Comparison of ENCODE assay signal across 32 cellular contexts in the genomic region with DNA sequence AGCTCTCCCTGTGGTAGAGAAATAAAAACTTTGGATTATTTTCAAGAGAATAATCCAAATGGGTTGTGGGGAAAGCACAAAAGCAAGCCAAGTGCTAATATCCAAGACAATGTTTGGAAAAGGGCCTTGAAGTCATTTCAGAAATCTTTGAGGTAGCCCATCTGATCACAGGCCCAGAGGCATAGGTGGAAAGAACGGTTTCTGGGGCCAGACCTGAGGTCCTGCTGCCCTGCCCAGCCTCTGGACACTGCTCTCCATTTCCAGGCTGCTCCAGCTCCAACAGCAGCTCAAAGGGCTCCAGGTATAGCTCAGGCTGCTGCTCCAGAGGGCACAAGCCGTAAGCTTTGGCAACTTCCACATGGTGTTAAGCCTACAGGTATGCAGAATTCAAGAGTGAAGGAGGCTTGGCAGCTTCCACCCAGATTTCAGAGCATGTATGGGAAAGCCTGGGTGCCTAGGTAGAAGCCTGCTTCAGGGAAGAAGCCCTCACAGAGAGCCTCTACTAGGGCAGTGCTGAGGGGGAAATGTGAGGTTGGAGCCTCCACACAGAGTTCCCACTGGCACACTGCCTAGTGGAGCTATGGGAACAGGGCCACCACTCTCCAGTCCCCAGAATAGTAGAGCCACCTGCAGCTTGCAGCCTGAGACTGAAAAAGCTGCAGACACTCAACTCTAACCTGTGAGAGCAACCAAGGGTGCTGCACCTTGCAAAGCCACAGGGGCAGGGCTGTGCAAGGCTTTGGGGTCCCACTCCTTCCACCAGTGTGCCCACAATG.
"Had no signal": no experiment of that assay in that cellular context is flagged by ENCODE, and none has a peak within 500 bp of the region (broad histone marks: within the 10 kb centered on the region; RNA-seq: fewer than 3 reads in every experiment).

No MANE protein-coding gene starts in this region.

- H3K36me3 ChIP-seq: WERI-Rb-1 had no signal

- DNase-seq: activated CD4-positive, alpha-beta memory T cell treated with anti-CD3 and anti-CD28 coated beads, Interleukin-2, amount 10 ng/mL, durations not matched to agents 7 days and 5 days; activated CD4-positive, alpha-beta T cell treated with anti-CD3 and anti-CD28 coated beads for 1 hour; activated CD4-positive, alpha-beta T cell treated with anti-CD3 and anti-CD28 coated beads for 48 hours; activated CD4-positive, CD25-positive, alpha-beta regulatory T cell; activated CD8-positive, alpha-beta memory T cell treated with anti-CD3 and anti-CD28 coated beads for 24 hours; activated CD8-positive, alpha-beta memory T cell treated with anti-CD3 and anti-CD28 coated beads, Interleukin-2, amount 10 ng/mL, durations not matched to agents 7 days and 5 days; activated CD8-positive, alpha-beta memory T cell treated with anti-CD3 and anti-CD28 coated beads, Interleukin-2, amount 50 U/mL, for 48 hours; activated effector memory CD4-positive, alpha-beta T cell treated with Interleukin-2 at 50 U/mL for 16 hours; activated naive CD4-positive, alpha-beta T cell treated with anti-CD3 and anti-CD28 coated beads, Interleukin-2, amount 10 ng/mL, durations not matched to agents 7 days and 5 days; activated naive CD8-positive, alpha-beta T cell treated with anti-CD3 and anti-CD28 coated beads, Interleukin-2, amount 50 U/mL, for 24 hours; activated T-cell treated with anti-CD3 and anti-CD28 coated beads, Interleukin-2, amount 50 U/mL, for 48 hours; anterior cingulate cortex; central memory CD4-positive, alpha-beta T cell; Karpas-422; KBM-7; NCI-H1105; NCI-H1417 treated with DMSO at 0.1 percent for 48 hours; NCI-H1694; NCI-H1930; NCI-H2107; NCI-H2171; NCI-H2227 treated with DMSO at 0.1 percent for 48 hours; NCI-H446; NCI-H510A treated with DMSO at 0.1 percent for 48 hours; NCI-H526 treated with DMSO at 0.1 percent for 48 hours; NCI-H774; SW 1271; T-helper 1 cell; T-helper 2 cell; T-helper 9 cell; WERI-Rb-1 had no signal

- ATAC-seq: activated CD8-positive, alpha-beta memory T cell treated with anti-CD3 and anti-CD28 coated beads, Interleukin-2, amount 10 ng/mL, durations not matched to agents 7 days and 5 days; activated naive CD8-positive, alpha-beta T cell treated with anti-CD3 and anti-CD28 coated beads, Interleukin-2, amount 50 U/mL, for 24 hours; Panc1 had no signal

- H3K27ac ChIP-seq: WERI-Rb-1 had no signal
